2 cellular contexts compared by ENCODE assay signal in genomic region chr17:73369126-73369525, GRCh38.
TF ChIP-seq lines count a peak whose summit lies in the region.

No MANE protein-coding gene starts in this region.

TF ChIP-seq in GM23338, 12 proteins besides CTCF, POLR2A, EP300 and RAD21:
- TF ChIP-seq, protein P1, sequence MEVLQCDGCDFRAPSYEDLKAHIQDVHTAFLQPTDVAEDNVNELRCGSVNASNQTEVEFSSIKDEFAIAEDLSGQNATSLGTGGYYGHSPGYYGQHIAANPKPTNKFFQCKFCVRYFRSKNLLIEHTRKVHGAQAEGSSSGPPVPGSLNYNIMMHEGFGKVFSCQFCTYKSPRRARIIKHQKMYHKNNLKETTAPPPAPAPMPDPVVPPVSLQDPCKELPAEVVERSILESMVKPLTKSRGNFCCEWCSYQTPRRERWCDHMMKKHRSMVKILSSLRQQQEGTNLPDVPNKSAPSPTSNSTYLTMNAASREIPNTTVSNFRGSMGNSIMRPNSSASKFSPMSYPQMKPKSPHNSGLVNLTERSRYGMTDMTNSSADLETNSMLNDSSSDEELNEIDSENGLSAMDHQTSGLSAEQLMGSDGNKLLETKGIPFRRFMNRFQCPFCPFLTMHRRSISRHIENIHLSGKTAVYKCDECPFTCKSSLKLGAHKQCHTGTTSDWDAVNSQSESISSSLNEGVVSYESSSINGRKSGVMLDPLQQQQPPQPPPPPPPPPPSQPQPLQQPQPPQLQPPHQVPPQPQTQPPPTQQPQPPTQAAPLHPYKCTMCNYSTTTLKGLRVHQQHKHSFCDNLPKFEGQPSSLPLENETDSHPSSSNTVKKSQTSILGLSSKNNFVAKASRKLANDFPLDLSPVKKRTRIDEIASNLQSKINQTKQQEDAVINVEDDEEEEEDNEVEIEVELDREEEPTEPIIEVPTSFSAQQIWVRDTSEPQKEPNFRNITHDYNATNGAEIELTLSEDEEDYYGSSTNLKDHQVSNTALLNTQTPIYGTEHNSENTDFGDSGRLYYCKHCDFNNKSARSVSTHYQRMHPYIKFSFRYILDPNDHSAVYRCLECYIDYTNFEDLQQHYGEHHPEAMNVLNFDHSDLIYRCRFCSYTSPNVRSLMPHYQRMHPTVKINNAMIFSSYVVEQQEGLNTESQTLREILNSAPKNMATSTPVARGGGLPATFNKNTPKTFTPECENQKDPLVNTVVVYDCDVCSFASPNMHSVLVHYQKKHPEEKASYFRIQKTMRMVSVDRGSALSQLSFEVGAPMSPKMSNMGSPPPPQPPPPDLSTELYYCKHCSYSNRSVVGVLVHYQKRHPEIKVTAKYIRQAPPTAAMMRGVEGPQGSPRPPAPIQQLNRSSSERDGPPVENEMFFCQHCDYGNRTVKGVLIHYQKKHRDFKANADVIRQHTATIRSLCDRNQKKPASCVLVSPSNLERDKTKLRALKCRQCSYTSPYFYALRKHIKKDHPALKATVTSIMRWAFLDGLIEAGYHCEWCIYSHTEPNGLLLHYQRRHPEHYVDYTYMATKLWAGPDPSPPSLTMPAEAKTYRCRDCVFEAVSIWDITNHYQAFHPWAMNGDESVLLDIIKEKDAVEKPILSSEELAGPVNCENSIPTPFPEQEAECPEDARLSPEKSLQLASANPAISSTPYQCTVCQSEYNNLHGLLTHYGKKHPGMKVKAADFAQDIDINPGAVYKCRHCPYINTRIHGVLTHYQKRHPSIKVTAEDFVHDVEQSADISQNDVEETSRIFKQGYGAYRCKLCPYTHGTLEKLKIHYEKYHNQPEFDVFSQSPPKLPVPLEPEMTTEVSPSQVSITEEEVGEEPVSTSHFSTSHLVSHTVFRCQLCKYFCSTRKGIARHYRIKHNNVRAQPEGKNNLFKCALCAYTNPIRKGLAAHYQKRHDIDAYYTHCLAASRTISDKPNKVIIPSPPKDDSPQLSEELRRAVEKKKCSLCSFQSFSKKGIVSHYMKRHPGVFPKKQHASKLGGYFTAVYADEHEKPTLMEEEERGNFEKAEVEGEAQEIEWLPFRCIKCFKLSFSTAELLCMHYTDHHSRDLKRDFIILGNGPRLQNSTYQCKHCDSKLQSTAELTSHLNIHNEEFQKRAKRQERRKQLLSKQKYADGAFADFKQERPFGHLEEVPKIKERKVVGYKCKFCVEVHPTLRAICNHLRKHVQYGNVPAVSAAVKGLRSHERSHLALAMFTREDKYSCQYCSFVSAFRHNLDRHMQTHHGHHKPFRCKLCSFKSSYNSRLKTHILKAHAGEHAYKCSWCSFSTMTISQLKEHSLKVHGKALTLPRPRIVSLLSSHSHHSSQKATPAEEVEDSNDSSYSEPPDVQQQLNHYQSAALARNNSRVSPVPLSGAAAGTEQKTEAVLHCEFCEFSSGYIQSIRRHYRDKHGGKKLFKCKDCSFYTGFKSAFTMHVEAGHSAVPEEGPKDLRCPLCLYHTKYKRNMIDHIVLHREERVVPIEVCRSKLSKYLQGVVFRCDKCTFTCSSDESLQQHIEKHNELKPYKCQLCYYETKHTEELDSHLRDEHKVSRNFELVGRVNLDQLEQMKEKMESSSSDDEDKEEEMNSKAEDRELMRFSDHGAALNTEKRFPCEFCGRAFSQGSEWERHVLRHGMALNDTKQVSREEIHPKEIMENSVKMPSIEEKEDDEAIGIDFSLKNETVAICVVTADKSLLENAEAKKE (CRISPR knock-in tag; IDR thresholded peaks at IDR 0.05): no peak
- TF ChIP-seq ETS1 (IDR thresholded peaks at IDR 0.05): no peak
- no peak for TF ChIP-seq JUNB (IDR thresholded peaks at IDR 0.05; ENCODE audit: unreplicated experiment)
- no peak for TF ChIP-seq ZNF114 (CRISPR knock-in tag; IDR thresholded peaks at IDR 0.05)
- no peak for TF ChIP-seq ZNF331 (CRISPR knock-in tag; IDR thresholded peaks at IDR 0.05; ENCODE audit: low read depth)
TF ChIP-seq in GM23338: peak in this region for 0.

TF ChIP-seq in SK-N-SH, 30 proteins besides CTCF, POLR2A, EP300 and RAD21 (continued from another document):
- no peak for TF ChIP-seq PBX3 (IDR thresholded peaks at IDR 0.05)
- TF ChIP-seq NFIC (IDR thresholded peaks at IDR 0.05; ENCODE audit: borderline replicate concordance): no peak
- TF ChIP-seq YY1 (IDR thresholded peaks at IDR 0.05; ENCODE audit: low read depth): no peak
- peak; percentile 64 for TF ChIP-seq CHD2 (IDR thresholded peaks at IDR 0.05; ENCODE audit: low read length, partially characterized antibody)
- TF ChIP-seq RCOR1 (IDR thresholded peaks at IDR 0.05; ENCODE audit: low read length): 0 out of 2 replicates have a peak, but pooled peaks have one; percentile 45
- TF ChIP-seq RFX5 (IDR thresholded peaks at IDR 0.05; ENCODE audit: low read length): no peak
- TF ChIP-seq FOXM1 (IDR thresholded peaks at IDR 0.05; ENCODE audit: low read depth): no peak
- TF ChIP-seq TAF1 (IDR thresholded peaks at IDR 0.05; ENCODE audit: borderline replicate concordance, low read depth, low read length): no peak
- TF ChIP-seq SIN3A (IDR thresholded peaks at IDR 0.05; ENCODE audit: borderline replicate concordance, low read depth, low read length): no peak
- TF ChIP-seq, protein P2, sequence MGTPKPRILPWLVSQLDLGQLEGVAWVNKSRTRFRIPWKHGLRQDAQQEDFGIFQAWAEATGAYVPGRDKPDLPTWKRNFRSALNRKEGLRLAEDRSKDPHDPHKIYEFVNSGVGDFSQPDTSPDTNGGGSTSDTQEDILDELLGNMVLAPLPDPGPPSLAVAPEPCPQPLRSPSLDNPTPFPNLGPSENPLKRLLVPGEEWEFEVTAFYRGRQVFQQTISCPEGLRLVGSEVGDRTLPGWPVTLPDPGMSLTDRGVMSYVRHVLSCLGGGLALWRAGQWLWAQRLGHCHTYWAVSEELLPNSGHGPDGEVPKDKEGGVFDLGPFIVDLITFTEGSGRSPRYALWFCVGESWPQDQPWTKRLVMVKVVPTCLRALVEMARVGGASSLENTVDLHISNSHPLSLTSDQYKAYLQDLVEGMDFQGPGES (IDR thresholded peaks at IDR 0.05; ENCODE audit: low read depth, low read length): no peak
- peak; percentile 23; the same call in 1 of the 2 replicates for TF ChIP-seq SMC3 (IDR thresholded peaks at IDR 0.05; ENCODE audit: low read depth, low read length)
- TF ChIP-seq ELF1 (IDR thresholded peaks at IDR 0.05): no peak
- TF ChIP-seq GABPA (IDR thresholded peaks at IDR 0.05; ENCODE audit: low read depth): no peak
- TF ChIP-seq, protein P3, sequence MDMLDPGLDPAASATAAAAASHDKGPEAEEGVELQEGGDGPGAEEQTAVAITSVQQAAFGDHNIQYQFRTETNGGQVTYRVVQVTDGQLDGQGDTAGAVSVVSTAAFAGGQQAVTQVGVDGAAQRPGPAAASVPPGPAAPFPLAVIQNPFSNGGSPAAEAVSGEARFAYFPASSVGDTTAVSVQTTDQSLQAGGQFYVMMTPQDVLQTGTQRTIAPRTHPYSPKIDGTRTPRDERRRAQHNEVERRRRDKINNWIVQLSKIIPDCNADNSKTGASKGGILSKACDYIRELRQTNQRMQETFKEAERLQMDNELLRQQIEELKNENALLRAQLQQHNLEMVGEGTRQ (IDR thresholded peaks at IDR 0.05; ENCODE audit: borderline replicate concordance, low read depth, low read length): no peak
- TF ChIP-seq, protein P4, sequence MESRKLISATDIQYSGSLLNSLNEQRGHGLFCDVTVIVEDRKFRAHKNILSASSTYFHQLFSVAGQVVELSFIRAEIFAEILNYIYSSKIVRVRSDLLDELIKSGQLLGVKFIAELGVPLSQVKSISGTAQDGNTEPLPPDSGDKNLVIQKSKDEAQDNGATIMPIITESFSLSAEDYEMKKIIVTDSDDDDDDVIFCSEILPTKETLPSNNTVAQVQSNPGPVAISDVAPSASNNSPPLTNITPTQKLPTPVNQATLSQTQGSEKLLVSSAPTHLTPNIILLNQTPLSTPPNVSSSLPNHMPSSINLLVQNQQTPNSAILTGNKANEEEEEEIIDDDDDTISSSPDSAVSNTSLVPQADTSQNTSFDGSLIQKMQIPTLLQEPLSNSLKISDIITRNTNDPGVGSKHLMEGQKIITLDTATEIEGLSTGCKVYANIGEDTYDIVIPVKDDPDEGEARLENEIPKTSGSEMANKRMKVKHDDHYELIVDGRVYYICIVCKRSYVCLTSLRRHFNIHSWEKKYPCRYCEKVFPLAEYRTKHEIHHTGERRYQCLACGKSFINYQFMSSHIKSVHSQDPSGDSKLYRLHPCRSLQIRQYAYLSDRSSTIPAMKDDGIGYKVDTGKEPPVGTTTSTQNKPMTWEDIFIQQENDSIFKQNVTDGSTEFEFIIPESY (IDR thresholded peaks at IDR 0.05; ENCODE audit: borderline replicate concordance, low read depth): no peak
- TF ChIP-seq JUND (IDR thresholded peaks at IDR 0.05): no peak
- peak; percentile 56 for TF ChIP-seq FOXJ3 (CRISPR knock-in tag; IDR thresholded peaks at IDR 0.05)
- no peak for TF ChIP-seq FOSL2 (IDR thresholded peaks at IDR 0.05; ENCODE audit: borderline replicate concordance, low read depth)
- no peak for TF ChIP-seq REST (IDR thresholded peaks at IDR 0.05; ENCODE audit: low read depth, low read length)
- TF ChIP-seq, protein P5, sequence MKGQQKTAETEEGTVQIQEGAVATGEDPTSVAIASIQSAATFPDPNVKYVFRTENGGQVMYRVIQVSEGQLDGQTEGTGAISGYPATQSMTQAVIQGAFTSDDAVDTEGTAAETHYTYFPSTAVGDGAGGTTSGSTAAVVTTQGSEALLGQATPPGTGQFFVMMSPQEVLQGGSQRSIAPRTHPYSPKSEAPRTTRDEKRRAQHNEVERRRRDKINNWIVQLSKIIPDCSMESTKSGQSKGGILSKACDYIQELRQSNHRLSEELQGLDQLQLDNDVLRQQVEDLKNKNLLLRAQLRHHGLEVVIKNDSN (IDR thresholded peaks at IDR 0.05; ENCODE audit: borderline replicate concordance, low read depth): no peak
- TF ChIP-seq MXI1 (IDR thresholded peaks at IDR 0.05; ENCODE audit: low read depth, low read length): no peak
- TF ChIP-seq EZH2phosphoT487 (IDR thresholded peaks at IDR 0.05; ENCODE audit: borderline replicate concordance, low read depth): no peak
- no peak for TF ChIP-seq MEF2A (IDR thresholded peaks at IDR 0.05; ENCODE audit: borderline replicate concordance, low read depth)
- TF ChIP-seq POLR2AphosphoS5 (IDR thresholded peaks at IDR 0.05; ENCODE audit: low read depth, low read length): no peak
- TF ChIP-seq MAX (IDR thresholded peaks at IDR 0.05; ENCODE audit: low read depth): no peak
- peak; percentile 87 for TF ChIP-seq GATA2 (CRISPR knock-in tag; IDR thresholded peaks at IDR 0.05)
- TF ChIP-seq NRF1 (IDR thresholded peaks at IDR 0.05; ENCODE audit: low read depth, low read length): no peak
- TF ChIP-seq TCF12 (IDR thresholded peaks at IDR 0.05): no peak
